ENCODE assay signal across 26 cellular contexts in the genomic region with DNA sequence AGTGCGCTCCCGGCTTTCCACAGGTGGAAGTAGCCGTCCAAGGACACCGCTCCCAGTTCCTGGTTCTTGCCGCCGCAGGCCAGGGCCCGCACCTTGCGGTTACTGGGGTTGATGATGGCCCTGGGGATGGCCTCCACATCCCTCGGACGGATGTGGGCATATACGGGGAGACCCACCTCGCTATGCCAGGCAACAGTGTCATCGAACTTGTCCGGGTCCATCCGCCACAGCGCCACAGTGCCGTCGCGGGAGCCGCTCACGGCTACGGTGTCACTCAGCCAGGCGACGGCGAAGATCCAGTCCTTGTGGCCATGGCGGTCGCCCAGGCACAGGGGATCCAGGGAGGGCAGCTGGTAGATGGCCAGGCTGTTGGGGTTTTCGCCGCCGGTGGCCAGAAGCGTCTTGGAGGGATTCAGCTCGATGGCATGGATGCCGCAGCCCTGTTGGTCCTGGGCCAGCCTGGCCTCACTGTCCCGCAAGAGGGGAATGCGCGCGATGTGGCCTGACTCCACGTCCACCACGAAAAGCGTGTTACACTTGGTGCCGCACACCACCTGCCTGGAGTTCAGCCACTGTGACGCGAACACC. TPM values are rescaled to one million over a fixed set of nuclear protein-coding genes. Genes with fewer than 3 reads are reported as not detected.
DNase-seq lines count a peak whose midpoint lies in the region; ATAC-seq and TF ChIP-seq lines count a peak whose summit lies in the region.
"Had no signal": no experiment of that assay in that cellular context is flagged by ENCODE, and none has a peak within 500 bp of the region (broad histone marks: within the 10 kb centered on the region; RNA-seq: fewer than 3 reads in every experiment).

No MANE protein-coding gene starts in this region.

- no peak overlapping the region for H3K27ac ChIP-seq in cardiac muscle cell
- H3K27ac ChIP-seq in neuronal stem cell (replicated peaks; ENCODE audit: low read length), result no peak overlapping the region
- no peak overlapping the region for H3K27ac ChIP-seq in aorta (ENCODE audit: low read depth in 1 of 2, low read length in 2 of 2)
- H3K27ac ChIP-seq: SJCRH30, tibial nerve had no signal

- no peak overlapping the region for H2AK5ac ChIP-seq in neuronal stem cell (ENCODE audit: low read depth, low read length)

- WGBS in neuronal stem cell (ENCODE audit: extremely low coverage in 2 of 2, insufficient read length in 2 of 2, insufficient replicate concordance in 1 of 2), 2 donors, result no CpG with 5 or more reads among the region's 43 CpGs
- WGBS in aorta, 2 donors, result 60 to 62% methylated on average over 43 of the region's 43 CpGs

- DNase-seq in cardiac muscle cell (ENCODE audit: low read depth in 1 of 2, low spot score in 1 of 2) (no peak), left cardiac atrium (no peak), neuronal stem cell (ENCODE audit: low spot score) (no peak), aorta (no peak)
- DNase-seq in activated CD4-positive, alpha-beta T cell treated with anti-CD3 and anti-CD28 coated beads for 48 hours, result no peak
- DNase-seq: activated CD4-positive, alpha-beta memory T cell treated with anti-CD3 and anti-CD28 coated beads, Interleukin-2, amount 10 ng/mL, durations not matched to agents 7 days and 5 days; CD8-positive, alpha-beta T cell; HCEC 1CT; KG1; MG63; NCI-H1105 treated with DMSO at 0.1 percent for 48 hours; NCI-H2081 treated with DMSO at 0.1 percent for 48 hours; NCI-H226; NCI-H748 treated with DMSO at 0.1 percent for 48 hours; SJCRH30; stimulated activated naive CD8-positive, alpha-beta T cell treated with anti-CD3 and anti-CD28 coated beads, Interleukin-15, amount 100 ng/mL, for 72 hours; T-helper 1 cell had no signal

- H2AFZ ChIP-seq in neuronal stem cell (ENCODE audit: low read length), result no peak overlapping the region

- H3K4me1 ChIP-seq in cardiac muscle cell (ENCODE audit: low read depth), result no peaks in the 10 kb centered on the region
- H3K4me1 ChIP-seq in iPS-15b (ENCODE audit: control insufficient read depth, insufficient read depth, low read length), result no peaks in the 10 kb centered on the region
- H3K4me1 ChIP-seq in neuronal stem cell (ENCODE audit: control insufficient read depth in 2 of 2, insufficient read depth in 1 of 2, low read depth in 1 of 2, low read length in 2 of 2), result no peaks in the 10 kb centered on the region
- no peaks in the 10 kb centered on the region for H3K4me1 ChIP-seq in aorta (ENCODE audit: control insufficient read depth in 1 of 2, insufficient read depth in 2 of 2, low read length in 2 of 2)
- H3K4me1 ChIP-seq: SJCRH30, tibial nerve had no signal

- H3K18ac ChIP-seq in neuronal stem cell (ENCODE audit: low read length), result peak overlapping the region; percentile 64

- ATAC-seq in left cardiac atrium (no peak), aorta (ENCODE audit: low FRiP score) (peak; percentile 51), HG03442 (IDR thresholded peaks at IDR 0.05; ENCODE audit: unreplicated experiment) (no peak), GM21423 (IDR thresholded peaks at IDR 0.05; ENCODE audit: unreplicated experiment) (no peak)
- ATAC-seq: activated CD4-positive, CD25-positive, alpha-beta regulatory T cell treated with anti-CD3 and anti-CD28 coated beads, Interleukin-2, amount 50 U/mL, for 24 hours; CD8-positive, alpha-beta T cell; stimulated activated naive CD8-positive, alpha-beta T cell treated with anti-CD3 and anti-CD28 coated beads, Interleukin-15, amount 100 ng/mL, for 72 hours had no signal

- H3K9ac ChIP-seq in iPS-15b (ENCODE audit: low read depth, low read length) (no peak overlapping the region), neuronal stem cell (ENCODE audit: low read depth, low read length, poor library complexity) (no peak overlapping the region)

- peaks cover 2% of the 10 kb centered on the region for H3K79me1 ChIP-seq in neuronal stem cell (ENCODE audit: low read depth, low read length)

- no peak overlapping the region for H3K4ac ChIP-seq in neuronal stem cell (ENCODE audit: low read length)

- H3K23ac ChIP-seq in neuronal stem cell (ENCODE audit: low read depth, low read length, poor library complexity), result no peak overlapping the region

- TF ChIP-seq CTCF in cardiac muscle cell (IDR thresholded peaks at IDR 0.05; ENCODE audit: low read depth, low read length), result no peak

- H3K4me3 ChIP-seq in cardiac muscle cell, result peak overlapping the region; percentile 20
- peak overlapping the region; percentile 53 for H3K4me3 ChIP-seq in iPS-15b (ENCODE audit: low read depth, low read length)
- H3K4me3 ChIP-seq in neuronal stem cell (ENCODE audit: low read length in 2 of 2), result peak overlapping the region in 1 of 2 donors; percentile 75
- no peak overlapping the region for H3K4me3 ChIP-seq in aorta (ENCODE audit: low read length in 2 of 2)
- H3K4me3 ChIP-seq: MG63, SJCRH30 had no signal

- H2BK12ac ChIP-seq in neuronal stem cell (ENCODE audit: low read length), result no peak overlapping the region

- H2BK120ac ChIP-seq in neuronal stem cell (ENCODE audit: low read depth, low read length), result no peak overlapping the region

- H4K91ac ChIP-seq in neuronal stem cell (ENCODE audit: low read depth, low read length, poor library complexity), result no peak overlapping the region

- peak overlapping the region; percentile 25 for H3K4me2 ChIP-seq in neuronal stem cell (ENCODE audit: insufficient read depth, low read length, poor library complexity, severe bottlenecking)

- H3K9me3 ChIP-seq in cardiac muscle cell (ENCODE audit: low read depth) (no peaks in the 10 kb centered on the region), iPS-15b (ENCODE audit: control insufficient read depth, insufficient read depth, low read length) (no peaks in the 10 kb centered on the region), neuronal stem cell (replicated peaks in 1 of 2; ENCODE audit: control insufficient read depth in 2 of 2, insufficient read depth in 1 of 2, low read depth in 1 of 2, low read length in 2 of 2) (no peaks in the 10 kb centered on the region), aorta (ENCODE audit: control insufficient read depth, low read length) (no peaks in the 10 kb centered on the region)
- H3K9me3 ChIP-seq: MG63, SJCRH30, tibial nerve had no signal

- H4K8ac ChIP-seq in neuronal stem cell (ENCODE audit: low read depth, low read length), result no peak overlapping the region

- H3K27me3 ChIP-seq in cardiac muscle cell (peaks cover 19% of the 10 kb centered on the region), iPS-15b (ENCODE audit: control insufficient read depth, insufficient read depth, low read length) (peaks cover 22% of the 10 kb centered on the region), neuronal stem cell (ENCODE audit: control insufficient read depth in 3 of 3, insufficient read depth in 3 of 3, low read depth in 1 of 3, low read length in 3 of 3) (peaks cover 0 to 2% (median 0%) of the 10 kb centered on the region in 3 experiments), aorta (ENCODE audit: control insufficient read depth in 1 of 2, insufficient read depth in 2 of 2, low read length in 1 of 2) (no peaks in the 10 kb centered on the region)
- H3K27me3 ChIP-seq: MG63, SJCRH30, tibial nerve had no signal

- intact Hi-C loops in left cardiac atrium (cut with DNase I), result no loop called here
- intact Hi-C loops in aorta (cut with DNase I), result no loop called here

- H3K36me3 ChIP-seq in cardiac muscle cell, result no peaks in the 10 kb centered on the region
- H3K36me3 ChIP-seq in iPS-15b (ENCODE audit: control insufficient read depth, insufficient read depth, low read length), result no peaks in the 10 kb centered on the region
- no peaks in the 10 kb centered on the region for H3K36me3 ChIP-seq in neuronal stem cell (replicated peaks in 1 of 2; ENCODE audit: control insufficient read depth in 2 of 2, insufficient read depth in 2 of 2, low read length in 2 of 2)
- no peaks in the 10 kb centered on the region for H3K36me3 ChIP-seq in aorta (ENCODE audit: control insufficient read depth in 1 of 2, insufficient read depth in 2 of 2, low read length in 1 of 2)
- H3K36me3 ChIP-seq: MG63, SJCRH30, tibial nerve had no signal

- H2BK5ac ChIP-seq in neuronal stem cell (ENCODE audit: low read length), result no peak overlapping the region

- no peak overlapping the region for H3K14ac ChIP-seq in neuronal stem cell (ENCODE audit: low read length)

- no peak overlapping the region for H2BK15ac ChIP-seq in neuronal stem cell (ENCODE audit: low read length)

RNA-seq across cellular contexts. Expression of a gene that starts 0.8 kb away (rescaled TPM):
- total RNA-seq in cardiac muscle cell, result 0.14 and 0.27 TPM in 2 replicates
- polyA plus RNA-seq in cardiac muscle cell, result not detected in 2 replicates
- not detected for total RNA-seq in left cardiac atrium
- polyA plus RNA-seq in neuronal stem cell (2013, experiment 1 of 2), result 0.52 TPM
- polyA plus RNA-seq in neuronal stem cell (2013, experiment 2 of 2), result 0.48 TPM
- not detected for total RNA-seq in aorta
- polyA plus RNA-seq in aorta, result not detected
- total RNA-seq: activated CD4-positive, alpha-beta memory T cell treated with anti-CD3 and anti-CD28 coated beads, Interleukin-2, amount 10 ng/mL, durations not matched to agents 7 days and 5 days; activated T-helper 2 cell treated with anti-CD3 and anti-CD28 coated beads, Interferon-gamma antibody, Interleukin-2, Interleukin-4, amounts not matched to agents 10 μg/mL and 5 μg/mL and 100 μg/mL, durations not matched to agents 14 hours and 24 hours and 36 hours; CD8-positive, alpha-beta T cell; dermis microvascular lymphatic vessel endothelial cell; HT1080; myocyte; SJCRH30; tibial nerve had no signal

Comparison
In these comparisons a context has a peak if more than half of its experiments do, and no peak if none do; other contexts are left out.
1. H3K4me3 ChIP-seq: peak in cardiac muscle cell (single experiment) and iPS-15b (single experiment); none in aorta (0 of 2).